In the genomic region with DNA sequence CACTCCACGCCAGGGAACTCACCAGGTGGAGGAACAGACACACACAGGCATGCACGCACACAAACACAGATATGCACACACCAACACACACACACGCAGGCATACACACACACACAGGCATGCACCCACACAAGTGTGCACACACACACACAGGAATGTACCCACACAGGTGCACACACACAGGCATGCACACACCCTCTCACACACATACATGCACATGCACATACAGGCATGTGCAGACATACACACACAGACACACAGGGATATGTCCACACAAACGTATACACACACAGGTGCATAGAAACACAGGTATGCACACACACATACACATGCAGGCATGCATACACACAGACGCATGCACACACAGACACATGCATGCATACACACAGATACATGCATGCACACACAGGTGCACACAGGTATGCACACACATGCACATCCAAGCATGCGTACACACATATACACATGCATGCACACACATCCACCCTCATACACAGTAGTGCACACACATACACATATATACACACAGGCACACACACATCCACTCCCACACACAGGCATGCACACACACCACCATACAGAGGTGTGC, we compare ENCODE assay signal across 2 cellular contexts.
TF ChIP-seq lines count a peak whose summit lies in the region.

No MANE protein-coding gene starts in this region.

TF ChIP-seq in HepG2, 621 proteins besides CTCF, POLR2A, EP300 and RAD21:
- TF ChIP-seq, protein P1, sequence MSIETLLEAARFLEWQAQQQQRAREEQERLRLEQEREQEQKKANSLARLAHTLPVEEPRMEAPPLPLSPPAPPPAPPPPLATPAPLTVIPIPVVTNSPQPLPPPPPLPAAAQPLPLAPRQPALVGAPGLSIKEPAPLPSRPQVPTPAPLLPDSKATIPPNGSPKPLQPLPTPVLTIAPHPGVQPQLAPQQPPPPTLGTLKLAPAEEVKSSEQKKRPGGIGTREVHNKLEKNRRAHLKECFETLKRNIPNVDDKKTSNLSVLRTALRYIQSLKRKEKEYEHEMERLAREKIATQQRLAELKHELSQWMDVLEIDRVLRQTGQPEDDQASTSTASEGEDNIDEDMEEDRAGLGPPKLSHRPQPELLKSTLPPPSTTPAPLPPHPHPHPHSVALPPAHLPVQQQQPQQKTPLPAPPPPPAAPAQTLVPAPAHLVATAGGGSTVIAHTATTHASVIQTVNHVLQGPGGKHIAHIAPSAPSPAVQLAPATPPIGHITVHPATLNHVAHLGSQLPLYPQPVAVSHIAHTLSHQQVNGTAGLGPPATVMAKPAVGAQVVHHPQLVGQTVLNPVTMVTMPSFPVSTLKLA (IDR thresholded peaks at IDR 0.05) = peak; percentile 56; the same call in 1 of the 2 replicates
- TF ChIP-seq, protein P2, sequence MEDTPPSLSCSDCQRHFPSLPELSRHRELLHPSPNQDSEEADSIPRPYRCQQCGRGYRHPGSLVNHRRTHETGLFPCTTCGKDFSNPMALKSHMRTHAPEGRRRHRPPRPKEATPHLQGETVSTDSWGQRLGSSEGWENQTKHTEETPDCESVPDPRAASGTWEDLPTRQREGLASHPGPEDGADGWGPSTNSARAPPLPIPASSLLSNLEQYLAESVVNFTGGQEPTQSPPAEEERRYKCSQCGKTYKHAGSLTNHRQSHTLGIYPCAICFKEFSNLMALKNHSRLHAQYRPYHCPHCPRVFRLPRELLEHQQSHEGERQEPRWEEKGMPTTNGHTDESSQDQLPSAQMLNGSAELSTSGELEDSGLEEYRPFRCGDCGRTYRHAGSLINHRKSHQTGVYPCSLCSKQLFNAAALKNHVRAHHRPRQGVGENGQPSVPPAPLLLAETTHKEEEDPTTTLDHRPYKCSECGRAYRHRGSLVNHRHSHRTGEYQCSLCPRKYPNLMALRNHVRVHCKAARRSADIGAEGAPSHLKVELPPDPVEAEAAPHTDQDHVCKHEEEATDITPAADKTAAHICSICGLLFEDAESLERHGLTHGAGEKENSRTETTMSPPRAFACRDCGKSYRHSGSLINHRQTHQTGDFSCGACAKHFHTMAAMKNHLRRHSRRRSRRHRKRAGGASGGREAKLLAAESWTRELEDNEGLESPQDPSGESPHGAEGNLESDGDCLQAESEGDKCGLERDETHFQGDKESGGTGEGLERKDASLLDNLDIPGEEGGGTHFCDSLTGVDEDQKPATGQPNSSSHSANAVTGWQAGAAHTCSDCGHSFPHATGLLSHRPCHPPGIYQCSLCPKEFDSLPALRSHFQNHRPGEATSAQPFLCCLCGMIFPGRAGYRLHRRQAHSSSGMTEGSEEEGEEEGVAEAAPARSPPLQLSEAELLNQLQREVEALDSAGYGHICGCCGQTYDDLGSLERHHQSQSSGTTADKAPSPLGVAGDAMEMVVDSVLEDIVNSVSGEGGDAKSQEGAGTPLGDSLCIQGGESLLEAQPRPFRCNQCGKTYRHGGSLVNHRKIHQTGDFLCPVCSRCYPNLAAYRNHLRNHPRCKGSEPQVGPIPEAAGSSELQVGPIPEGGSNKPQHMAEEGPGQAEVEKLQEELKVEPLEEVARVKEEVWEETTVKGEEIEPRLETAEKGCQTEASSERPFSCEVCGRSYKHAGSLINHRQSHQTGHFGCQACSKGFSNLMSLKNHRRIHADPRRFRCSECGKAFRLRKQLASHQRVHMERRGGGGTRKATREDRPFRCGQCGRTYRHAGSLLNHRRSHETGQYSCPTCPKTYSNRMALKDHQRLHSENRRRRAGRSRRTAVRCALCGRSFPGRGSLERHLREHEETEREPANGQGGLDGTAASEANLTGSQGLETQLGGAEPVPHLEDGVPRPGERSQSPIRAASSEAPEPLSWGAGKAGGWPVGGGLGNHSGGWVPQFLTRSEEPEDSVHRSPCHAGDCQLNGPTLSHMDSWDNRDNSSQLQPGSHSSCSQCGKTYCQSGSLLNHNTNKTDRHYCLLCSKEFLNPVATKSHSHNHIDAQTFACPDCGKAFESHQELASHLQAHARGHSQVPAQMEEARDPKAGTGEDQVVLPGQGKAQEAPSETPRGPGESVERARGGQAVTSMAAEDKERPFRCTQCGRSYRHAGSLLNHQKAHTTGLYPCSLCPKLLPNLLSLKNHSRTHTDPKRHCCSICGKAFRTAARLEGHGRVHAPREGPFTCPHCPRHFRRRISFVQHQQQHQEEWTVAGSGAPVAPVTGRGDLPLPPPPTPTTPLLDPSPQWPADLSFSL (CRISPR knock-in tag; IDR thresholded peaks at IDR 0.05) = 0 out of 2 replicates have a peak, but pooled peaks have one; percentile 19
- 0 out of 2 replicates have a peak, but pooled peaks have one; percentile 41 for TF ChIP-seq ZNF207 (IDR thresholded peaks at IDR 0.05; ENCODE audit: borderline replicate concordance)
- no peak for TF ChIP-seq ZNF205 (CRISPR knock-in tag; IDR thresholded peaks at IDR 0.05)
- no peak for TF ChIP-seq MAFK (conservative IDR thresholded peaks at IDR 0.05 in 1 of 2, IDR thresholded peaks at IDR 0.05 in 1 of 2; ENCODE audit: low read length in 2 of 2)
- TF ChIP-seq PLRG1 (conservative IDR thresholded peaks at IDR 0.05) = 0 out of 2 replicates have a peak, but pooled peaks have one; percentile 49
- TF ChIP-seq NBN (conservative IDR thresholded peaks at IDR 0.05) = 0 out of 2 replicates have a peak, but pooled peaks have one; percentile 32
- peak; percentile 23; the same call in 1 of the 2 replicates for TF ChIP-seq ZNF780A (CRISPR knock-in tag; IDR thresholded peaks at IDR 0.05)

TF ChIP-seq in HEK293, 187 proteins besides CTCF, POLR2A, EP300 and RAD21:
- no peak for TF ChIP-seq ZNF776 (tag by site-specific recombination; IDR thresholded peaks at IDR 0.05; ENCODE audit: borderline replicate concordance)
- TF ChIP-seq, protein P3, sequence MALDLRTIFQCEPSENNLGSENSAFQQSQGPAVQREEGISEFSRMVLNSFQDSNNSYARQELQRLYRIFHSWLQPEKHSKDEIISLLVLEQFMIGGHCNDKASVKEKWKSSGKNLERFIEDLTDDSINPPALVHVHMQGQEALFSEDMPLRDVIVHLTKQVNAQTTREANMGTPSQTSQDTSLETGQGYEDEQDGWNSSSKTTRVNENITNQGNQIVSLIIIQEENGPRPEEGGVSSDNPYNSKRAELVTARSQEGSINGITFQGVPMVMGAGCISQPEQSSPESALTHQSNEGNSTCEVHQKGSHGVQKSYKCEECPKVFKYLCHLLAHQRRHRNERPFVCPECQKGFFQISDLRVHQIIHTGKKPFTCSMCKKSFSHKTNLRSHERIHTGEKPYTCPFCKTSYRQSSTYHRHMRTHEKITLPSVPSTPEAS (tag by site-specific recombination; IDR thresholded peaks at IDR 0.05) = peak; percentile 96
